In the genomic region with DNA sequence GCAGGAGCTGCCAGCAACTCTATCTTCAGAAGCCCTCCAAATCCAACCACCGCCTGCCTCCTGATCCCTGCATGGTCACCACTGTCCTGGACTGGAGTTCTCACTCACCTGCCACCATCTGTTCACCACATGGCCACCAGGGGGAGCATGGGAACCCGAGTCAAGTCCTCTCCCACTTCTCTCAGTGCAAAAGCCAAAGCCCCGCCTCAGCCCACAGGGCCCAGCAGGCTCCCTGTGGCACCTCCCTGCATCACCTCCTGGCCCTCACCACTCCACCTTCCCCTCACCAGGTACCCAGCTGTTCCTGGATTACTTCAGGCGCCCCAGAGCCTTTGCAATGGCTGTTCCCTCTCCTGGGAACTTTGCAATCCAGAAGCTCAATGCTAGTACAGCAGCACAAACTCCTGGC, we compare ENCODE assay signal across 2 cellular contexts.
TF ChIP-seq lines count a peak whose summit lies in the region.

No MANE protein-coding gene starts in this region.

TF ChIP-seq in IMR-90, 13 proteins besides CTCF, POLR2A, EP300 and RAD21:
- TF ChIP-seq, protein P1, sequence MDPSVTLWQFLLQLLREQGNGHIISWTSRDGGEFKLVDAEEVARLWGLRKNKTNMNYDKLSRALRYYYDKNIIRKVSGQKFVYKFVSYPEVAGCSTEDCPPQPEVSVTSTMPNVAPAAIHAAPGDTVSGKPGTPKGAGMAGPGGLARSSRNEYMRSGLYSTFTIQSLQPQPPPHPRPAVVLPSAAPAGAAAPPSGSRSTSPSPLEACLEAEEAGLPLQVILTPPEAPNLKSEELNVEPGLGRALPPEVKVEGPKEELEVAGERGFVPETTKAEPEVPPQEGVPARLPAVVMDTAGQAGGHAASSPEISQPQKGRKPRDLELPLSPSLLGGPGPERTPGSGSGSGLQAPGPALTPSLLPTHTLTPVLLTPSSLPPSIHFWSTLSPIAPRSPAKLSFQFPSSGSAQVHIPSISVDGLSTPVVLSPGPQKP (IDR thresholded peaks at IDR 0.05; ENCODE audit: borderline replicate concordance, low read depth, low read length) = no peak
- TF ChIP-seq MAFK (IDR thresholded peaks at IDR 0.05; ENCODE audit: low read depth, low read length) (no peak), RCOR1 (IDR thresholded peaks at IDR 0.05; ENCODE audit: insufficient replicate concordance, low read length) (no peak), NFE2L2 (IDR thresholded peaks at IDR 0.05; ENCODE audit: low read depth, low read length) (no peak), MXI1 (IDR thresholded peaks at IDR 0.05; ENCODE audit: borderline replicate concordance, low read depth, low read length) (no peak), SMC3 (IDR thresholded peaks at IDR 0.05; ENCODE audit: low read depth, low read length) (peak; percentile 69)
- TF ChIP-seq, protein P2, sequence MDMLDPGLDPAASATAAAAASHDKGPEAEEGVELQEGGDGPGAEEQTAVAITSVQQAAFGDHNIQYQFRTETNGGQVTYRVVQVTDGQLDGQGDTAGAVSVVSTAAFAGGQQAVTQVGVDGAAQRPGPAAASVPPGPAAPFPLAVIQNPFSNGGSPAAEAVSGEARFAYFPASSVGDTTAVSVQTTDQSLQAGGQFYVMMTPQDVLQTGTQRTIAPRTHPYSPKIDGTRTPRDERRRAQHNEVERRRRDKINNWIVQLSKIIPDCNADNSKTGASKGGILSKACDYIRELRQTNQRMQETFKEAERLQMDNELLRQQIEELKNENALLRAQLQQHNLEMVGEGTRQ (IDR thresholded peaks at IDR 0.05; ENCODE audit: low read depth, low read length) = no peak

TF ChIP-seq in PFSK-1, 5 proteins besides CTCF, POLR2A, EP300 and RAD21:
- TF ChIP-seq TAF1 (IDR thresholded peaks at IDR 0.05; ENCODE audit: borderline replicate concordance, insufficient read depth, low read length) (no peak), FOXP2 (optimal IDR thresholded peaks at IDR 0.05; ENCODE audit: borderline replicate concordance, extremely low read depth, extremely low read length, insufficient read depth) (no peak), SIN3A (IDR thresholded peaks at IDR 0.05; ENCODE audit: borderline replicate concordance, insufficient read depth, low read length) (no peak), POLR2AphosphoS5 (IDR thresholded peaks at IDR 0.05; ENCODE audit: low read depth, low read length) (0 out of 2 replicates have a peak, but pooled peaks have one; percentile 26)
- TF ChIP-seq, protein P3, sequence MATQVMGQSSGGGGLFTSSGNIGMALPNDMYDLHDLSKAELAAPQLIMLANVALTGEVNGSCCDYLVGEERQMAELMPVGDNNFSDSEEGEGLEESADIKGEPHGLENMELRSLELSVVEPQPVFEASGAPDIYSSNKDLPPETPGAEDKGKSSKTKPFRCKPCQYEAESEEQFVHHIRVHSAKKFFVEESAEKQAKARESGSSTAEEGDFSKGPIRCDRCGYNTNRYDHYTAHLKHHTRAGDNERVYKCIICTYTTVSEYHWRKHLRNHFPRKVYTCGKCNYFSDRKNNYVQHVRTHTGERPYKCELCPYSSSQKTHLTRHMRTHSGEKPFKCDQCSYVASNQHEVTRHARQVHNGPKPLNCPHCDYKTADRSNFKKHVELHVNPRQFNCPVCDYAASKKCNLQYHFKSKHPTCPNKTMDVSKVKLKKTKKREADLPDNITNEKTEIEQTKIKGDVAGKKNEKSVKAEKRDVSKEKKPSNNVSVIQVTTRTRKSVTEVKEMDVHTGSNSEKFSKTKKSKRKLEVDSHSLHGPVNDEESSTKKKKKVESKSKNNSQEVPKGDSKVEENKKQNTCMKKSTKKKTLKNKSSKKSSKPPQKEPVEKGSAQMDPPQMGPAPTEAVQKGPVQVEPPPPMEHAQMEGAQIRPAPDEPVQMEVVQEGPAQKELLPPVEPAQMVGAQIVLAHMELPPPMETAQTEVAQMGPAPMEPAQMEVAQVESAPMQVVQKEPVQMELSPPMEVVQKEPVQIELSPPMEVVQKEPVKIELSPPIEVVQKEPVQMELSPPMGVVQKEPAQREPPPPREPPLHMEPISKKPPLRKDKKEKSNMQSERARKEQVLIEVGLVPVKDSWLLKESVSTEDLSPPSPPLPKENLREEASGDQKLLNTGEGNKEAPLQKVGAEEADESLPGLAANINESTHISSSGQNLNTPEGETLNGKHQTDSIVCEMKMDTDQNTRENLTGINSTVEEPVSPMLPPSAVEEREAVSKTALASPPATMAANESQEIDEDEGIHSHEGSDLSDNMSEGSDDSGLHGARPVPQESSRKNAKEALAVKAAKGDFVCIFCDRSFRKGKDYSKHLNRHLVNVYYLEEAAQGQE (IDR thresholded peaks at IDR 0.05; ENCODE audit: insufficient read depth in 1 of 2, low read depth in 2 of 2, low read length in 2 of 2) = no peak
